ENCODE assay signal across 8 cellular contexts in genomic region chr17:17681744-17682292, GRCh38. TPM values are rescaled to one million over a fixed set of nuclear protein-coding genes. Genes with fewer than 3 reads are reported as not detected.
DNase-seq lines count a peak whose midpoint lies in the region; ATAC-seq and TF ChIP-seq lines count a peak whose summit lies in the region.

No MANE protein-coding gene starts in this region.

- H3K27ac ChIP-seq in HEK293 (ENCODE audit: extremely low read depth, low read depth, low read length): peak overlapping the region; percentile 96
- H3K27ac ChIP-seq in SK-N-SH (ENCODE audit: low read depth in 2 of 2, low read length in 1 of 2): peak overlapping the region; percentile 94 to 96
- H3K27ac ChIP-seq in mammary epithelial cell (ENCODE audit: insufficient read depth, low read depth, low read length): peak overlapping the region; percentile 78
- peak overlapping the region; percentile 81 for H3K27ac ChIP-seq in layer of hippocampus (ENCODE audit: low read depth, low read length)

- peaks cover 14% of the 10 kb centered on the region for H3F3A ChIP-seq in SK-N-SH (replicated peaks; ENCODE audit: insufficient read depth)

- H3K36me3 ChIP-seq in HEK293 (ENCODE audit: control insufficient read depth in 2 of 2, insufficient read depth in 1 of 2, low read length in 2 of 2): peaks cover 4 to 9% of the 10 kb centered on the region in 2 experiments; a peak in 2 of 3 replicates
- no peaks in the 10 kb centered on the region for H3K36me3 ChIP-seq in SK-N-SH (replicated peaks in 1 of 2; ENCODE audit: control insufficient read depth in 1 of 2, insufficient read depth in 2 of 2, low read length in 1 of 2)
- H3K36me3 ChIP-seq in mammary epithelial cell (ENCODE audit: insufficient read depth, low read length): no peaks in the 10 kb centered on the region

- peak; percentile 12 for TF ChIP-seq CTCF in GM12865 (IDR thresholded peaks at IDR 0.05; ENCODE audit: insufficient read depth, low read depth, low read length, missing control alignments)
- TF ChIP-seq CTCF in HEK293 (tag by site-specific recombination; IDR thresholded peaks at IDR 0.05): peak; percentile 53
- no peak for TF ChIP-seq CTCF in SK-N-SH (IDR thresholded peaks at IDR 0.05)
- TF ChIP-seq CTCF in mammary epithelial cell (conservative IDR thresholded peaks at IDR 0.05 in 1 of 2, IDR thresholded peaks at IDR 0.05 in 1 of 2; ENCODE audit: extremely low read depth in 1 of 2, insufficient read depth in 1 of 2, low read depth in 1 of 2, low read length in 2 of 2): no peak

- peak overlapping the region; percentile 95 for H3K9ac ChIP-seq in SK-N-SH
- peak overlapping the region; percentile 90 for H3K9ac ChIP-seq in mammary epithelial cell (ENCODE audit: insufficient read depth, low read length)

- TF ChIP-seq RAD21 in SK-N-SH (IDR thresholded peaks at IDR 0.05; ENCODE audit: low read length): peak; percentile 33; the same call in 1 of the 2 replicates

- BruUV-seq in mammary epithelial cell (replicated peaks; lab: Mats Ljungman, UMichigan): no TSS peak

- TF ChIP-seq EP300 in SK-N-SH (IDR thresholded peaks at IDR 0.05; ENCODE audit: borderline replicate concordance in 1 of 2, low read depth in 1 of 2, low read length in 1 of 2): no peak

- CTCF ChIA-PET in HEK293 (lab: Yijun Ruan, JAX): interaction anchor here (0.6 to 1.4 kb wide), 9 partner anchors 8 to 329 kb away, joined by 3 to 8 read pairs (median 5); no protein-coding TSS in a partner anchor
- CTCF ChIA-PET in SK-N-SH (lab: Yijun Ruan, JAX): interaction anchor here (0.6 to 5.6 kb wide), 35 partner anchors 11 to 327 kb away, joined by 3 to 66 read pairs (median 5); partner anchors contain the start of gene SREBF1
- CTCF ChIA-PET in mammary epithelial cell (lab: Charles Lee; ENCODE audit: low non-redundant PET): interaction anchor here (0.9 kb wide), 1 partner anchor 351 kb away, joined by 17 read pairs; no protein-coding TSS in a partner anchor

- H3K4me2 ChIP-seq in SK-N-SH (peak overlapping the region; percentile 97), mammary epithelial cell (ENCODE audit: insufficient read depth, low read depth, low read length) (peak overlapping the region; percentile 86)

- no peaks in the 10 kb centered on the region for H3K9me2 ChIP-seq in SK-N-SH

- 0% methylated on average over 8 of the region's 68 CpGs for whole genome bisulfite sequencing in SK-N-SH (ENCODE audit: low lambda C conversion rate)
- 3% methylated on average over 8 of the region's 68 CpGs for WGBS in mammary epithelial cell (ENCODE audit: low coverage, missing lambda C conversion rate)

- no peak for ATAC-seq in GM21576 (IDR thresholded peaks at IDR 0.05; ENCODE audit: unreplicated experiment)

- H3K27me3 ChIP-seq in SK-N-SH (ENCODE audit: insufficient read depth) (no peaks in the 10 kb centered on the region), mammary epithelial cell (ENCODE audit: insufficient read depth, low read length) (no peaks in the 10 kb centered on the region), layer of hippocampus (ENCODE audit: control insufficient read depth, insufficient read depth, low read length) (no peaks in the 10 kb centered on the region)

- DNase-seq in GM12865 (ENCODE audit: low read depth) (peak; percentile 61), SK-N-SH (peak; percentile 75), mammary epithelial cell (no peak), SKM-1 treated with dmso at 0.1 percent for 144 hours (lab: John Stamatoyannopoulos, UW; ENCODE audit: unreplicated experiment) (no peak)
- peak; percentile 26 to 35 for DNase-seq in stimulated activated CD8-positive, alpha-beta memory T cell treated with anti-CD3 and anti-CD28 coated beads, Interleukin-2, amount 100 ng/mL, for 48 hours (ENCODE audit: low read depth in 2 of 2)

- in situ Hi-C loops in mammary epithelial cell (cut with MboI; ENCODE audit: low sequenced_read_pairs in 2 of 2): loop anchor here in 1 of 2 donors (25.0 kb wide), 2 partner anchors 130 to 355 kb away; partner anchors contain the start of genes ATPAF2 and GID4

- H4K20me1 ChIP-seq in SK-N-SH (ENCODE audit: insufficient read depth): peaks cover 14% of the 10 kb centered on the region
- no peaks in the 10 kb centered on the region for H4K20me1 ChIP-seq in mammary epithelial cell (ENCODE audit: insufficient read depth, low read length)

- H3K79me2 ChIP-seq in SK-N-SH (ENCODE audit: insufficient read depth) (peaks cover 53% of the 10 kb centered on the region), mammary epithelial cell (ENCODE audit: insufficient read depth, low read length) (peaks cover 55% of the 10 kb centered on the region)

- H2AFZ ChIP-seq in SK-N-SH (ENCODE audit: low read depth) (no peak overlapping the region), mammary epithelial cell (ENCODE audit: low read depth, low read length) (peak overlapping the region; percentile 67)

- POLR2A ChIA-PET in HEK293 (lab: Yijun Ruan, JAX): interaction anchor here (0.7 to 4.0 kb wide), 12 partner anchors 9 to 291 kb away, joined by 3 to 45 read pairs (median 3); partner anchors contain the start of genes DRC3 and TOM1L2
- POLR2A ChIA-PET in SK-N-SH (lab: Yijun Ruan, JAX): interaction anchor here (0.6 to 2.3 kb wide), 8 partner anchors 11 to 178 kb away, joined by 3 to 9 read pairs (median 4); partner anchors contain the start of gene SREBF1

- dilution Hi-C loops in mammary epithelial cell (cut with HindIII; ENCODE audit: low sequenced_read_pairs): no loop called here

- H3K9me3 ChIP-seq in HEK293 (ENCODE audit: control insufficient read depth, insufficient read depth, low read depth, low read length) (no peaks in the 10 kb centered on the region), SK-N-SH (no peaks in the 10 kb centered on the region), mammary epithelial cell (replicated peaks; ENCODE audit: insufficient read depth, low read length) (no peaks in the 10 kb centered on the region)

- H3K4me1 ChIP-seq in HEK293 (ENCODE audit: control insufficient read depth, insufficient read depth, low read length) (peaks cover 21% of the 10 kb centered on the region), SK-N-SH (ENCODE audit: control insufficient read depth in 1 of 2, insufficient read depth in 2 of 2, low read depth in 1 of 2, low read length in 1 of 2) (peaks cover 28 to 34% of the 10 kb centered on the region in 2 experiments), mammary epithelial cell (ENCODE audit: insufficient read depth, low read length) (peaks cover 51% of the 10 kb centered on the region)

- intact Hi-C loops in mammary epithelial cell (cut with micrococcal nuclease): loop anchor here (1.0 to 5.0 kb wide), 7 partner anchors 29 to 351 kb away; no protein-coding TSS in a partner anchor

- H3K4me3 ChIP-seq in GM12865 (ENCODE audit: low read depth, low read length) (peak overlapping the region; percentile 79), HEK293 (ENCODE audit: low read depth, low read length) (peak overlapping the region; percentile 76), SK-N-SH (ENCODE audit: low read depth in 2 of 2, low read length in 1 of 2) (peak overlapping the region; percentile 81 to 85), mammary epithelial cell (replicated peaks in 1 of 3; ENCODE audit: insufficient read depth in 1 of 3, low read depth in 2 of 3, low read length in 3 of 3) (peak overlapping the region; percentile 72 to 84 (median 84))

TF ChIP-seq in HEK293, 187 proteins besides CTCF, POLR2A, EP300 and RAD21 (continues in another document):
- TF ChIP-seq PBX3 (CRISPR knock-in tag; IDR thresholded peaks at IDR 0.05): 0 out of 2 replicates have a peak, but pooled peaks have one; percentile 54
- peak; percentile 31; the same call in 1 of the 2 replicates for TF ChIP-seq ZBTB48 (tag by site-specific recombination; IDR thresholded peaks at IDR 0.05)

TF ChIP-seq in SK-N-SH, 30 proteins besides CTCF, POLR2A, EP300 and RAD21:
- TF ChIP-seq MAX (IDR thresholded peaks at IDR 0.05; ENCODE audit: low read depth) (0 out of 2 replicates have a peak, but pooled peaks have one; percentile 8), TCF12 (IDR thresholded peaks at IDR 0.05) (no peak)

RNA-seq across cellular contexts. Expression of gene RAI1, which starts 0.6 kb away (rescaled TPM):
- polyA plus RNA-seq in SK-N-SH (2012; rRNA removed) (2.6 and 4.7 TPM in 2 replicates), mammary epithelial cell (4.9 TPM)
- 3.4 and 3.9 TPM in 2 replicates for polyA plus RNA-seq in SK-N-SH (2012; cell fraction: cytosol; rRNA removed)
- polyA plus RNA-seq in SK-N-SH (2012; cell fraction: nucleus; rRNA removed): 16.7 and 20.0 TPM in 2 replicates
- total RNA-seq in mammary epithelial cell: 10 to 100 TPM; 23.8 to 41.9 TPM
- 8.5 TPM for polyA minus RNA-seq in mammary epithelial cell

Comparison
In these comparisons a context has a peak if more than half of its experiments do, and no peak if none do; other contexts are left out.
1. DNase-seq: peak in GM12865 (single experiment), SK-N-SH (single experiment) and stimulated activated CD8-positive, alpha-beta memory T cell treated with anti-CD3 and anti-CD28 coated beads, Interleukin-2, amount 100 ng/mL, for 48 hours (2 of 2); none in mammary epithelial cell (single experiment) and SKM-1 treated with dmso at 0.1 percent for 144 hours (single experiment).
2. CTCF ChIP-seq: peak in GM12865 (single experiment) and HEK293 (single experiment); none in SK-N-SH (single experiment) and mammary epithelial cell (0 of 2).
3. Peak in every context shown above with its lines, with median percentiles within 50 percentile points of each other: H3K4me3 ChIP-seq and H3K27ac ChIP-seq.